19 cellular contexts compared by ENCODE assay signal in the genomic region with DNA sequence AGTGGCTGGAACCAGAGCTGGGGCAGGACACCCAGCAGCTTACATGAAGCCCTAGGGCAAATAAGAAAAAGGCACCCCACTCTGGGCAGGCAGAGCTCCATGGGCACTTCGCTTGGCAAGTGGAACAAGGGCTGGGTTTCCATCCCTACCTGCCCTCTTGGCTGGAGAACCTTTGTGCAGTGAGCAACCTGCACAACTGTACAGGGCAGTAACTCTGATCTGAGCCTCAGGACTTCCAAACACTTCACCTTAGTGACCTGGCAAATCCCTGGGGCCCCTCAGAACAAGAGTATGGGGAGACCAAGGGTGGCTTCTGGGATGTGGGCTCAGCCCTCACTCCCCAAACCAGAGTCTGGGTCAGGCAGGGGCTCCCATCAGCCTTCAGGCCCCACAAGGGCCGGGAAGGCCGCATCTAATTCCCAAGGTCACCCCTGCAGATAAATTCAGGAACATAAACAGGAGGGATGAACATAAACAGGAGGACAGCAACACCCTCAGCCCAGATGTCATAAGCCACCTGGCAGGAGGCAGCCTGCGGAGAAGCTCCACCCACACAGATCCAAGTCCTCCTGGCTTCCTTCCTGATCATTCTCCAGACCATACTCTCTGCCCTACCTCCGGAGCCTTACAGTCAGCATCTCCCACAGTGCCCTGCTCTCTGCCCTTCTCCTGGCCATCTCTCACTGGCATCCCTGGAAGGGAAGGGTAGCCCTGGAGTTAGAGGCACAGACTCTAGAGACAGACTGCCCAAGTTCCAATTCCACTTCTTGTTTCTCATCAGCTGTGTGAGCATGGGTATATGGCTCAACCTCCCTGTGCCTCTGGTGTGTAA. TPM values are rescaled to one million over a fixed set of nuclear protein-coding genes. Genes with fewer than 3 reads are reported as not detected.
DNase-seq lines count a peak whose midpoint lies in the region; ATAC-seq and TF ChIP-seq lines count a peak whose summit lies in the region.
"Had no signal": no experiment of that assay in that cellular context is flagged by ENCODE, and none has a peak within 500 bp of the region (broad histone marks: within the 10 kb centered on the region; RNA-seq: fewer than 3 reads in every experiment).

No MANE protein-coding gene starts in this region.

- CTCF ChIA-PET in activated CD8-positive, alpha-beta T cell treated with anti-CD3 and anti-CD28 coated beads for 36 hours (lab: Charles Lee): interaction anchor here (1.5 kb wide), 1 partner anchor 217 kb away, joined by 3 read pairs; no protein-coding TSS in a partner anchor

- POLR2A ChIA-PET in activated CD8-positive, alpha-beta T cell treated with anti-CD3 and anti-CD28 coated beads for 36 hours (lab: Charles Lee): no interaction called here

- ATAC-seq in right lobe of liver (peak; percentile 51 to 68 (median 66)), GM18519 (IDR thresholded peaks at IDR 0.05; ENCODE audit: low FRiP score, unreplicated experiment) (no peak)
- ATAC-seq in activated CD8-positive, alpha-beta T cell treated with anti-CD3 and anti-CD28 coated beads for 36 hours: no peak

- peaks cover 0 to 24% (median 4%) of the 10 kb centered on the region in 4 donors for H3K36me3 ChIP-seq in right lobe of liver
- H3K36me3 ChIP-seq in transverse colon: no peaks in the 10 kb centered on the region

- no peak for TF ChIP-seq EP300 in transverse colon (IDR thresholded peaks at IDR 0.05; ENCODE audit: low read depth)

- DNase-seq in NCI-H146 (lab: John Stamatoyannopoulos, UW) (peak; percentile 19), NCI-H146 treated with DMSO at 0.1 percent for 48 hours (lab: John Stamatoyannopoulos, UW; ENCODE audit: unreplicated experiment) (no peak), chondrocyte (ENCODE audit: low spot score) (peak; percentile 54), right lobe of liver (peak; percentile 74 to 91 (median 89)), transverse colon (peak; percentile 78), EL (no peak)
- no peak for DNase-seq in activated CD8-positive, alpha-beta T cell treated with anti-CD3 and anti-CD28 coated beads for 36 hours
- DNase-seq: 8988T; C1 segment of cervical spinal cord; DMS79; GM23248; Karpas-422; MM.1S; NCI-H1105; NCI-H187 treated with DMSO at 0.1 percent for 48 hours; NCI-H524; NK-92 treated with Interleukin-12 subunit alpha and Interleukin-12 subunit beta, amount 100 ng/mL, for 24 hours had no signal

- in situ Hi-C loops in transverse colon (cut with MboI; ENCODE audit: low pct_ligation_motif_present in 1 of 4, low pct_unique_long_range_greater_than_20kb in 1 of 4, low sequenced_read_pairs in 3 of 4): loop anchor here in 2 of 4 donors (25.0 kb wide), 1 partner anchor 219 kb away; no protein-coding TSS in a partner anchor

- H3K4me3 ChIP-seq in right lobe of liver (peak overlapping the region; percentile 14 to 72 (median 72)), transverse colon (no peak overlapping the region)
- H3K4me3 ChIP-seq: GM23248 had no signal

- H3K4me1 ChIP-seq in right lobe of liver: peaks cover 0 to 58% (median 25%) of the 10 kb centered on the region in 4 donors
- peaks cover 0 to 45% (median 23%) of the 10 kb centered on the region in 4 donors for H3K4me1 ChIP-seq in transverse colon

- H3K27me3 ChIP-seq in right lobe of liver (no peaks in the 10 kb centered on the region), transverse colon (no peaks in the 10 kb centered on the region)

- no peaks in the 10 kb centered on the region for H3K36me3 Mint-ChIP-seq in chondrocyte (ENCODE audit: low read depth)
- H3K36me3 Mint-ChIP-seq in activated CD8-positive, alpha-beta T cell treated with anti-CD3 and anti-CD28 coated beads for 36 hours (ENCODE audit: low read depth): no peaks in the 10 kb centered on the region

- peaks cover 2% of the 10 kb centered on the region for H3K4me1 Mint-ChIP-seq in chondrocyte (ENCODE audit: low read depth)
- H3K4me1 Mint-ChIP-seq in activated CD8-positive, alpha-beta T cell treated with anti-CD3 and anti-CD28 coated beads for 36 hours (ENCODE audit: low read depth): peaks cover 2% of the 10 kb centered on the region

- intact Hi-C loops in right lobe of liver (cut with DNase I) (loop anchor here in 1 of 2 donors (5.0 kb wide), 1 partner anchor 69 kb away; no protein-coding TSS in a partner anchor), transverse colon (cut with DNase I; ENCODE audit: low total_unique reads) (no loop called here)
- intact Hi-C loops in activated CD8-positive, alpha-beta T cell treated with anti-CD3 and anti-CD28 coated beads for 36 hours (cut with micrococcal nuclease): no loop called here

- TF ChIP-seq POLR2A in right lobe of liver (IDR thresholded peaks at IDR 0.05) (peak; percentile 54), transverse colon (IDR thresholded peaks at IDR 0.05) (no peak)

- no peak overlapping the region for H3K4me3 Mint-ChIP-seq in chondrocyte (ENCODE audit: unreplicated experiment)
- H3K4me3 Mint-ChIP-seq in activated CD8-positive, alpha-beta T cell treated with anti-CD3 and anti-CD28 coated beads for 36 hours: no peak overlapping the region

- peaks cover 37% of the 10 kb centered on the region for H3K27me3 Mint-ChIP-seq in chondrocyte (ENCODE audit: low read depth)
- H3K27me3 Mint-ChIP-seq in activated CD8-positive, alpha-beta T cell treated with anti-CD3 and anti-CD28 coated beads for 36 hours: peaks cover 5% of the 10 kb centered on the region

- TF ChIP-seq CTCF in chondrocyte (IDR thresholded peaks at IDR 0.05) (no peak), right lobe of liver (IDR thresholded peaks at IDR 0.05) (no peak), transverse colon (IDR thresholded peaks at IDR 0.05) (no peak)
- TF ChIP-seq CTCF in activated CD8-positive, alpha-beta T cell treated with anti-CD3 and anti-CD28 coated beads for 36 hours (IDR thresholded peaks at IDR 0.05): no peak

- H3K9me3 ChIP-seq in right lobe of liver (no peaks in the 10 kb centered on the region), transverse colon (no peaks in the 10 kb centered on the region)

- H3K9me3 Mint-ChIP-seq in chondrocyte (ENCODE audit: low read depth): no peaks in the 10 kb centered on the region
- no peaks in the 10 kb centered on the region for H3K9me3 Mint-ChIP-seq in activated CD8-positive, alpha-beta T cell treated with anti-CD3 and anti-CD28 coated beads for 36 hours

- 8% methylated on average over 2 of the region's 5 CpGs for WGBS in right lobe of liver (ENCODE audit: insufficient coverage, low coverage, low lambda C conversion rate, missing lambda C conversion rate)
- WGBS in transverse colon (ENCODE audit: low coverage in 1 of 2), 2 donors: 51% methylated on average over 5 of the region's 5 CpGs; no CpG with 5 or more reads in 1 of the 2 donors

- peak overlapping the region; percentile 77 to 97 (median 94) for H3K27ac ChIP-seq in right lobe of liver
- H3K27ac ChIP-seq in transverse colon: peak overlapping the region; percentile 73 to 82 (median 79)
- H3K27ac ChIP-seq: GM23248 had no signal

- no peak overlapping the region for H3K27ac Mint-ChIP-seq in chondrocyte (ENCODE audit: unreplicated experiment)
- H3K27ac Mint-ChIP-seq in activated CD8-positive, alpha-beta T cell treated with anti-CD3 and anti-CD28 coated beads for 36 hours: no peak overlapping the region

RNA-seq across cellular contexts. Expression of a gene that starts 37.5 kb away (rescaled TPM):
- total RNA-seq in chondrocyte (not detected in 3 replicates), right lobe of liver (100 to 1,000 TPM; 101 to 255 (median 157) TPM), transverse colon (100 to 1,000 TPM; 173 to 471 (median 252) TPM)
- not detected for total RNA-seq in activated CD8-positive, alpha-beta T cell treated with anti-CD3 and anti-CD28 coated beads for 36 hours
- total RNA-seq: GM23248 had no signal

RNA-seq across cellular contexts. Expression of a gene that starts 56.1 kb away (rescaled TPM):
- 0.50 to 0.99 TPM (median 0.51 TPM) in 3 replicates for total RNA-seq in chondrocyte
- total RNA-seq in right lobe of liver: not detected
- total RNA-seq in transverse colon: not detected
- not detected for total RNA-seq in activated CD8-positive, alpha-beta T cell treated with anti-CD3 and anti-CD28 coated beads for 36 hours
- total RNA-seq: GM23248, SK-MEL-5 had no signal

Comparison
In these comparisons a context has a peak if more than half of its experiments do, and no peak if none do; other contexts are left out.
1. DNase-seq: peak in NCI-H146 (single experiment), chondrocyte (single experiment), right lobe of liver (3 of 3) and transverse colon (single experiment); none in NCI-H146 treated with DMSO at 0.1 percent for 48 hours (single experiment), EL (single experiment) and activated CD8-positive, alpha-beta T cell treated with anti-CD3 and anti-CD28 coated beads for 36 hours (single experiment).
2. ATAC-seq: peak in right lobe of liver (4 of 4); none in activated CD8-positive, alpha-beta T cell treated with anti-CD3 and anti-CD28 coated beads for 36 hours (single experiment) and GM18519 (single experiment).
3. H3K4me3 ChIP-seq: peak in right lobe of liver (3 of 3); none in transverse colon (0 of 4).
4. RNA of a gene that starts 37.5 kb away (total RNA-seq): 173 to 471 TPM in transverse colon and 101 to 255 TPM in right lobe of liver; not detected in chondrocyte and not detected in activated CD8-positive, alpha-beta T cell treated with anti-CD3 and anti-CD28 coated beads for 36 hours; every median in the first group is over 10 times any median in the second.